9 cellular contexts compared by ENCODE assay signal in the genomic region with DNA sequence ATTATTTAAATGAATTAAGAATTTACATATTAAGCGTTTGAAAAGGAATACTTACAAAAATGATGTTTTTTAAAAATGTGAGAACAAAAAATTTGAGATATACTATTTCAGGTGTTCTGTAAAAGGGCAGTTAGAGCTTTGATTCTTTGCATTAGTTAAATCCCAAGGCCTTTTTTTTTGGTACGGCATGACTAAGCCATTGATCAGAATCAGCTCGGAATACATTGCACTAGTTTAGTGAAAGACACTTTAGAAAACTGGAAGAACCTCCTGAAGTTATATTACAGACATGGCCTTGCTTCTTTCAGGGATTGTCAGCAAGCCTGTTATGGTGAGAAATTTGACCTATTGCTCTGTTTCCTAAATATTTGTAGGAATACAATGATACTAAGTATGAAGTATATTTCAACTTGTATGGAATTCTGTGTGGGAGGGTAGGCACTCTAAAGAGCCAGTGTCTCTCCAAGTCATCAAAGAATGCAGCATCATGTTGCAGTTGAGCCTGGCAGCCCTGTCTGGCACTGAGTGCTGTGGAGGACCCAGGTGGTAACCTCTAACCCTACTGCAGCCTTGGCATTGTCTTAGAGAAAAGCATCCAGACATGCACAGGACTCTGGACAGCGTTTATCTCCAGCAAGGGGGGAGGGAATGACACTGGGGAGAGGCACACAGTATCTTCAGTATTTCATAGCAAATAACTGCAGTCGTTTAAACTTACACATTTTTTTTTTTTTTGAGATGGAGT. TPM values are rescaled to one million over a fixed set of nuclear protein-coding genes. Genes with fewer than 3 reads are reported as not detected.
DNase-seq lines count a peak whose midpoint lies in the region; ATAC-seq, FAIRE-seq and TF ChIP-seq lines count a peak whose summit lies in the region.
"Had no signal": no experiment of that assay in that cellular context is flagged by ENCODE, and none has a peak within 500 bp of the region (broad histone marks: within the 10 kb centered on the region; RNA-seq: fewer than 3 reads in every experiment).

No MANE protein-coding gene starts in this region.

- H2AFZ ChIP-seq in K562 (ENCODE audit: low read depth, low read length) = no peak overlapping the region

- in situ Hi-C loops in K562 (cut with MboI) = no loop called here

- H3K9me3 ChIP-seq in A673 (ENCODE audit: low read depth, low read length, poor library complexity, severe bottlenecking) = no peaks in the 10 kb centered on the region
- H3K9me3 ChIP-seq in HUES6 (ENCODE audit: control insufficient read depth, insufficient read depth, low read depth, low read length) = no peaks in the 10 kb centered on the region
- H3K9me3 ChIP-seq in K562 (replicated peaks; ENCODE audit: control insufficient read depth, insufficient read depth, low read depth, low read length) = no peaks in the 10 kb centered on the region
- no peaks in the 10 kb centered on the region for H3K9me3 ChIP-seq in mesodermal cell (ENCODE audit: control insufficient read depth, low read length)

- peaks cover 11% of the 10 kb centered on the region for H4K20me1 ChIP-seq in K562 (replicated peaks; ENCODE audit: control insufficient read depth, insufficient read depth, low read length)

- H3K4me2 ChIP-seq in K562 (ENCODE audit: insufficient read depth, low read length) = peak overlapping the region; percentile 57

- CTCF ChIA-PET in A673 (lab: Charles Lee) (no interaction called here), K562 (lab: Yijun Ruan, JAX; ENCODE audit: low intra/inter-chr PET ratio) (no interaction called here)

- no peak for ATAC-seq in K562
- no peak for ATAC-seq in GM21529 (IDR thresholded peaks at IDR 0.05; ENCODE audit: unreplicated experiment)
- no peak for ATAC-seq in GM18517 (IDR thresholded peaks at IDR 0.05; ENCODE audit: unreplicated experiment)

- TF ChIP-seq CTCF in A673 (conservative IDR thresholded peaks at IDR 0.05; ENCODE audit: low read depth, low read length) (no peak), K562 (IDR thresholded peaks at IDR 0.05 in 2 of 3, conservative IDR thresholded peaks at IDR 0.05 in 1 of 3; ENCODE audit: insufficient read depth in 2 of 3, low read depth in 1 of 3, low read length in 3 of 3) (no peak)

- H3K36me3 ChIP-seq in A673 (ENCODE audit: insufficient read depth, low read length, poor library complexity, severe bottlenecking) = no peaks in the 10 kb centered on the region
- H3K36me3 ChIP-seq in HUES6 (ENCODE audit: control insufficient read depth, insufficient read depth, low read length) = peaks cover 12% of the 10 kb centered on the region; the same call in 1 of the 2 replicates
- peaks cover 14% of the 10 kb centered on the region; the same call in 2 of the 3 replicates for H3K36me3 ChIP-seq in K562 (ENCODE audit: control insufficient read depth, insufficient read depth, low read length)
- peaks cover 39% of the 10 kb centered on the region for H3K36me3 ChIP-seq in mesodermal cell (ENCODE audit: control insufficient read depth, insufficient read depth, low read length)

- no peak for TF ChIP-seq RAD21 in K562 (CRISPR knock-in tag; conservative IDR thresholded peaks at IDR 0.05 in 1 of 2, IDR thresholded peaks at IDR 0.05 in 1 of 2)

- no peak for TF ChIP-seq EP300 in K562 (IDR thresholded peaks at IDR 0.05; ENCODE audit: low read length)

- H3K27ac ChIP-seq in A673 (ENCODE audit: low read depth, low read length, poor library complexity, severe bottlenecking) (peak overlapping the region; percentile 92), HUES6 (ENCODE audit: low read depth, low read length) (no peak overlapping the region), K562 (ENCODE audit: extremely low read depth, low read depth, low read length) (peak overlapping the region; percentile 96; the same call in 1 of the 3 replicates), mesodermal cell (ENCODE audit: low read depth, low read length, severe bottlenecking) (no peak overlapping the region)

- intact Hi-C loops in A673 (cut with micrococcal nuclease; ENCODE audit: unreplicated experiment) (no loop called here), K562 (cut with micrococcal nuclease) (no loop called here)

- no peaks in the 10 kb centered on the region for H3K9me1 ChIP-seq in K562 (ENCODE audit: control insufficient read depth, insufficient read depth, low read length)

- peaks cover 62% of the 10 kb centered on the region for H3K79me2 ChIP-seq in K562 (ENCODE audit: control insufficient read depth, insufficient read depth, low read length)

- POLR2A ChIA-PET in A673 (lab: Charles Lee; ENCODE audit: low non-redundant PET) (no interaction called here), K562 (lab: Yijun Ruan, JAX) (interaction anchor here (0.6 to 1.0 kb wide), 3 partner anchors 9 to 297 kb away, joined by 3 to 4 read pairs (median 3); no protein-coding TSS in a partner anchor)

- H3K4me1 ChIP-seq in A673 (ENCODE audit: insufficient read depth, low read length, poor library complexity, severe bottlenecking) (peaks cover 14% of the 10 kb centered on the region), HUES6 (ENCODE audit: control insufficient read depth, insufficient read depth, low read length) (peaks cover 16% of the 10 kb centered on the region), K562 (replicated peaks in 1 of 2; ENCODE audit: control insufficient read depth in 2 of 2, insufficient read depth in 2 of 2, low read length in 2 of 2) (peaks cover 10 to 21% of the 10 kb centered on the region in 2 experiments; a peak in 4 of 5 replicates), mesodermal cell (ENCODE audit: control insufficient read depth, insufficient read depth, low read length, poor library complexity, severe bottlenecking) (peaks cover 22% of the 10 kb centered on the region)

- DNase-seq in A673 (ENCODE audit: low spot score) (no peak), K562 (ENCODE audit: extremely low read depth in 1 of 4, low spot score in 3 of 4) (no peak), EL (no peak), NAMALWA (ENCODE audit: low spot score) (no peak)
- DNase-seq: NCI-H2081 treated with DMSO at 0.1 percent for 48 hours had no signal

- WGBS in K562 (ENCODE audit: insufficient coverage, low coverage, missing lambda C conversion rate) = 9% methylated on average over 5 of the region's 5 CpGs
- WGBS in mesodermal cell (ENCODE audit: insufficient coverage in 2 of 2), 2 experiments = 70% methylated on average over 3 of the region's 5 CpGs; no CpG with 5 or more reads in 1 of the 2 experiments

- no peak overlapping the region for H3K9ac ChIP-seq in HUES6 (ENCODE audit: low read length)
- peak overlapping the region in 1 of 2 experiments; percentile 91; a peak in 2 of 4 replicates for H3K9ac ChIP-seq in K562 (ENCODE audit: insufficient read depth in 1 of 2, low read depth in 2 of 2, low read length in 2 of 2)

- H3K4me3 ChIP-seq in A673 (ENCODE audit: low read depth, low read length, poor library complexity, severe bottlenecking) = peak overlapping the region; percentile 99
- peak overlapping the region; percentile 96 for H3K4me3 ChIP-seq in HUES6 (ENCODE audit: low read depth, low read length)
- H3K4me3 ChIP-seq in K562 = peak overlapping the region; percentile 85
- peak overlapping the region; percentile 89 for H3K4me3 ChIP-seq in mesodermal cell (ENCODE audit: extremely low read depth, insufficient read depth, low read length, poor library complexity, severe bottlenecking)

- BruUV-seq in A673 (replicated peaks; lab: Mats Ljungman, UMichigan) (TSS peak; percentile 77), K562 (replicated peaks; lab: Mats Ljungman, UMichigan) (TSS peak; percentile 57)

- no peak for FAIRE-seq in K562 (lab: Jason Lieb, UNC)

- no peak for TF ChIP-seq POLR2A in K562 (conservative IDR thresholded peaks at IDR 0.05)

- no peaks in the 10 kb centered on the region for H3K27me3 ChIP-seq in A673 (replicated peaks; ENCODE audit: insufficient read depth, low read depth, low read length, poor library complexity)
- no peaks in the 10 kb centered on the region for H3K27me3 ChIP-seq in HUES6 (ENCODE audit: control insufficient read depth, insufficient read depth, low read length)
- H3K27me3 ChIP-seq in K562 (ENCODE audit: control insufficient read depth in 2 of 2, insufficient read depth in 2 of 2, low read length in 2 of 2) = no peaks in the 10 kb centered on the region

RNA-seq across cellular contexts. Expression of gene KLC1, which starts 1.5 kb away (rescaled TPM):
- total RNA-seq in A673 (2021) = 163 and 171 TPM in 2 replicates
- 259 and 402 TPM in 2 replicates for total RNA-seq in K562 (2011; cell fraction: chromatin; rRNA removed; ENCODE audit: low replicate concordance)
- total RNA-seq in K562 (2011; cell fraction: nucleolus; rRNA removed) = 146 and 151 TPM in 2 replicates
- total RNA-seq in K562 (2011; cell fraction: nucleoplasm; rRNA removed) = 202 and 203 TPM in 2 replicates
- total RNA-seq in K562 (2014; rRNA removed) = 90.2 and 134 TPM in 2 replicates
- total RNA-seq in K562 (2014; rRNA removed; fragmentation: Illumina TruSeq; extraction: Trizol) = 44.9 and 45.4 TPM in 2 replicates
- 51.5 and 54.8 TPM in 2 replicates for total RNA-seq in K562 (2015; rRNA removed; fragmentation: Illumina TruSeq; extraction: Trizol)
- total RNA-seq in K562 (2021) = 73.7 and 76.9 TPM in 2 replicates
- polyA plus RNA-seq in K562 (2011; rRNA removed) = 62.8 and 69.9 TPM in 2 replicates
- polyA plus RNA-seq in K562 (2011; cell fraction: cytosol; rRNA removed) = 50.1 and 69.4 TPM in 2 replicates
- polyA plus RNA-seq in K562 (2011; cell fraction: nucleus; rRNA removed) = 122 and 135 TPM in 2 replicates
- polyA plus RNA-seq in K562 (2012) = 44.6 and 51.6 TPM in 2 replicates
- 39.4 and 43.1 TPM in 2 replicates for polyA plus RNA-seq in K562 (2014; fragmentation: Illumina TruSeq; extraction: Trizol)
- polyA plus RNA-seq in K562 (2014; fragmentation: Nextera tagmentation; extraction: Ambion mirVana) = 1 to 10 TPM; 4.9 to 6.2 TPM
- polyA plus RNA-seq in K562 (2014; rRNA removed) = 112 and 131 TPM in 2 replicates
- 72.4 and 77.9 TPM in 2 replicates for polyA minus RNA-seq in K562 (2011; rRNA and poly(A)+ RNA removed)
- 27.6 and 35.7 TPM in 2 replicates for polyA minus RNA-seq in K562 (2011; cell fraction: cytosol; rRNA and poly(A)+ RNA removed)
- 59.6 and 86.4 TPM in 2 replicates for polyA minus RNA-seq in K562 (2011; cell fraction: nucleus; rRNA and poly(A)+ RNA removed)
- polyA plus RNA-seq in mesodermal cell (2013, experiment 1 of 2) = 166 TPM
- 150 TPM for polyA plus RNA-seq in mesodermal cell (2013, experiment 2 of 2)

Comparison
In these comparisons a context has a peak if more than half of its experiments do, and no peak if none do; other contexts are left out.
1. H3K27ac ChIP-seq: peak in A673 (single experiment) and K562 (single experiment); none in HUES6 (single experiment) and mesodermal cell (single experiment).
2. Peak in every context shown above with its lines, with median percentiles within 50 percentile points of each other: H3K4me3 ChIP-seq.